Comparison of ENCODE assay signal across 9 cellular contexts in the genomic region with DNA sequence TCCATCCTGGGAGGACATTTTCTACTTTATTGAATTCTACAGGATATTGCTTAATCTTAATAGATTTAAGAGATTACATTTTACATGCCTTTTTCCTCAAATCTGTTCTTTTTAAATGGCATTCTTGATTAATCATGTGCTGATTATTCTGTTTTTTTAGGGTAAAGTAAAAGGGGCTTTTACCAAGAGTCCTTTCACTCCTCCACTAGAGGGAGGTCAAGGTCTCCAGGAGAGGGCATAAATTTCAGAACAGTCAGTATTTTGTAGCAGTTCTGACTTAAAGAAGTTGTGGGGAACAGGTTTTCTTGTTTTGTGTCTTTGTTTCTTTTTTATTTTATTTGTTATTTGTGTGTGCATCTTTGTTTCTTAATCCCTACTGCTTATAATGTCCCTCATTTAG. TPM values are rescaled to one million over a fixed set of nuclear protein-coding genes. Genes with fewer than 3 reads are reported as not detected.
DNase-seq lines count a peak whose midpoint lies in the region; ATAC-seq, FAIRE-seq and TF ChIP-seq lines count a peak whose summit lies in the region.
"Had no signal": no experiment of that assay in that cellular context is flagged by ENCODE, and none has a peak within 500 bp of the region (broad histone marks: within the 10 kb centered on the region; RNA-seq: fewer than 3 reads in every experiment).

No MANE protein-coding gene starts in this region.

- H3K27me3 ChIP-seq in DND-41 (ENCODE audit: insufficient read depth, low read length, poor library complexity): no peaks in the 10 kb centered on the region
- H3K27me3 ChIP-seq: SJSA1 had no signal

- H3K4me3 ChIP-seq in DND-41 (ENCODE audit: low read depth in 1 of 2, low read length in 2 of 2): no peak overlapping the region
- H3K4me3 ChIP-seq: SJSA1 had no signal

- peak; percentile 71 for FAIRE-seq in islet of Langerhans (lab: Jason Lieb, UNC)

- H3K9me3 ChIP-seq in DND-41 (ENCODE audit: insufficient read depth, low read length, severe bottlenecking): no peaks in the 10 kb centered on the region
- H3K9me3 ChIP-seq: SJSA1 had no signal

- DNase-seq in DND-41 (no peak), amniotic epithelial cell (ENCODE audit: low read depth) (peak; percentile 73), NCI-H2029 treated with DMSO at 0.1 percent for 48 hours (lab: John Stamatoyannopoulos, UW) (no peak), GF-D8 (lab: John Stamatoyannopoulos, UW) (no peak)

- no peaks in the 10 kb centered on the region for H4K20me1 ChIP-seq in DND-41 (ENCODE audit: insufficient read depth, low read length)

- peaks cover 97% of the 10 kb centered on the region for H3K36me3 ChIP-seq in DND-41 (ENCODE audit: insufficient read depth, low read length)

- TF ChIP-seq CTCF in DND-41 (IDR thresholded peaks at IDR 0.05; ENCODE audit: borderline replicate concordance, extremely low read depth, low read length, poor library complexity, severe bottlenecking): peak; percentile 69

- no peak overlapping the region for H3K4me2 ChIP-seq in DND-41 (ENCODE audit: insufficient read depth, low read length)

- no peak overlapping the region for H3K9ac ChIP-seq in DND-41 (ENCODE audit: low read depth, low read length)

- peak; percentile 79; the same call in 2 of the 3 replicates for ATAC-seq in DND-41 (ENCODE audit: insufficient read depth, low read depth)
- ATAC-seq in HG03565 (IDR thresholded peaks at IDR 0.05; ENCODE audit: unreplicated experiment): peak; percentile 32
- no peak for ATAC-seq in HG02884 (IDR thresholded peaks at IDR 0.05; ENCODE audit: unreplicated experiment)
- no peak for ATAC-seq in esophagus mucosa

- H3K27ac ChIP-seq in DND-41 (ENCODE audit: low read length): no peak overlapping the region
- H3K27ac ChIP-seq: SJSA1 had no signal

- H2AFZ ChIP-seq in DND-41 (ENCODE audit: low read depth, low read length): no peak overlapping the region

- no peaks in the 10 kb centered on the region for H3K79me2 ChIP-seq in DND-41 (ENCODE audit: insufficient read depth, low read length)

- no peaks in the 10 kb centered on the region for H3K4me1 ChIP-seq in DND-41 (ENCODE audit: insufficient read depth, low read length)
- H3K4me1 ChIP-seq: SJSA1 had no signal

RNA-seq across cellular contexts. Expression of gene WDR75, which starts 25.4 kb away (rescaled TPM):
- 24.3 TPM for total RNA-seq in esophagus mucosa

Comparison
In these comparisons a context has a peak if more than half of its experiments do, and no peak if none do; other contexts are left out.
1. ATAC-seq: peak in DND-41 (single experiment) and HG03565 (single experiment); none in HG02884 (single experiment) and esophagus mucosa (single experiment).